ENCODE assay signal across 6 cellular contexts in the genomic region with DNA sequence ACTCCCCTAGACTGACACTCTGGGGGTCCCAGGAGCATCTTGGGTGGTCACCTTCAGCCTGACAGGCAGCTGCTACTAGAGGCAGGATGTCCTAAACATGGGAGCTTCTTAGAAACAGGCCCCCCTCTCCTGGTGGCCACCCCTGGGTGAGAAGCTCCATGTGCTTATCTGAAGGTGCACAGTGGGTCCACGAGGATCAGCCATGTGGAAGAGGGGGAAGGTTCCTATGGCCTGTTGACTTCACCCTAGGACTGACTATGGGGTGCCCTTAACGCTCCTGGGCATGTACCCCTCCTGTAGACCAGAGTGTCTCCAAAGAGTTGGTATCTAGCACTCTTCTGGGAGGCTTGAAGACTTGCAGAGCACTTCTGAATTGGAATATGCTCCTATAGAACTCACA.
"Had no signal": no experiment of that assay in that cellular context is flagged by ENCODE, and none has a peak within 500 bp of the region (broad histone marks: within the 10 kb centered on the region; RNA-seq: fewer than 3 reads in every experiment).

No MANE protein-coding gene starts in this region.

- H3K9ac ChIP-seq: KMS-11 had no signal

- H3K27ac ChIP-seq: HL-60, KMS-11 had no signal

- H3K4me2 ChIP-seq: KMS-11 had no signal

- FAIRE-seq: HTR-8/SVneo had no signal

- DNase-seq: IMR-90, KBM-7, KG1 had no signal
